8 cellular contexts compared by ENCODE assay signal in genomic region chr1:121080197-121080903, GRCh38.
A peak's percentile ranks its signal among the peaks of the same experiment; 100 is the strongest.
DNase-seq lines count a peak whose midpoint lies in the region; ATAC-seq and TF ChIP-seq lines count a peak whose summit lies in the region.
"Not testable (repeated sequence)": the region's sequence is repeated elsewhere in the genome, so short reads cannot be mapped to it uniquely, and the experiment has no call there.

No MANE protein-coding gene starts in this region.

- H2AFZ ChIP-seq in hepatocyte: not testable (repeated sequence)

- not testable (repeated sequence) for H3K4me1 ChIP-seq in ES-I3 (ENCODE audit: insufficient read depth, low read length); hepatocyte (ENCODE audit: insufficient read depth); naive thymus-derived CD4-positive, alpha-beta T cell (ENCODE audit: control insufficient read depth in 2 of 2, insufficient read depth in 2 of 2, low read length in 2 of 2)

- POLR2A ChIA-PET in activated naive CD8-positive, alpha-beta T cell treated with anti-CD3 and anti-CD28 coated beads, Interleukin-2, amount 10 ng/mL, durations not matched to agents 7 days and 5 days (lab: Charles Lee); naive thymus-derived CD4-positive, alpha-beta T cell (lab: Charles Lee): not testable (repeated sequence)

- not testable (repeated sequence) for H3K27me3 Mint-ChIP-seq in activated naive CD8-positive, alpha-beta T cell treated with anti-CD3 and anti-CD28 coated beads, Interleukin-2, amount 10 ng/mL, durations not matched to agents 7 days and 5 days
- peaks cover 0 to 15% (median 4%) of the 10 kb centered on the region in 5 donors for H3K27me3 Mint-ChIP-seq in naive thymus-derived CD4-positive, alpha-beta T cell

- H3K4me3 Mint-ChIP-seq in activated naive CD8-positive, alpha-beta T cell treated with anti-CD3 and anti-CD28 coated beads, Interleukin-2, amount 10 ng/mL, durations not matched to agents 7 days and 5 days: peak overlapping the region; percentile 50
- H3K4me3 Mint-ChIP-seq in naive thymus-derived CD4-positive, alpha-beta T cell: peak overlapping the region in 9 of 10 donors; percentile 27 to 73 (median 56)

- not testable (repeated sequence) for H3K27me3 ChIP-seq in hepatocyte; naive thymus-derived CD4-positive, alpha-beta T cell (ENCODE audit: control insufficient read depth in 2 of 2, insufficient read depth in 2 of 2, low read length in 2 of 2)

- not testable (repeated sequence) for H3K79me2 ChIP-seq in hepatocyte

- H3K36me3 ChIP-seq in ES-I3 (ENCODE audit: insufficient read depth, low read length); hepatocyte (replicated peaks; ENCODE audit: insufficient read depth, low read depth); naive thymus-derived CD4-positive, alpha-beta T cell (ENCODE audit: control insufficient read depth in 2 of 3, insufficient read depth in 3 of 3, low read length in 3 of 3): not testable (repeated sequence)

- TF ChIP-seq CTCF in hepatocyte (IDR thresholded peaks at IDR 0.05; ENCODE audit: poor library complexity): not testable (repeated sequence)

- not testable (repeated sequence) for H3K9me3 ChIP-seq in ES-I3 (ENCODE audit: control insufficient read depth, insufficient read depth, low read length); hepatocyte (ENCODE audit: low read depth); naive thymus-derived CD4-positive, alpha-beta T cell (ENCODE audit: control insufficient read depth in 2 of 3, low read length in 3 of 3)

- H3K27ac ChIP-seq in hepatocyte; naive thymus-derived CD4-positive, alpha-beta T cell (ENCODE audit: low read depth, low read length): not testable (repeated sequence)

- 31% methylated on average over 11 of the region's 11 CpGs for WGBS in hepatocyte (ENCODE audit: low lambda C conversion rate, missing lambda C conversion rate)

- H4K20me1 ChIP-seq in hepatocyte (ENCODE audit: insufficient read depth, poor library complexity, severe bottlenecking): not testable (repeated sequence)

- not testable (repeated sequence) for H3K9me3 Mint-ChIP-seq in activated naive CD8-positive, alpha-beta T cell treated with anti-CD3 and anti-CD28 coated beads, Interleukin-2, amount 10 ng/mL, durations not matched to agents 7 days and 5 days; naive thymus-derived CD4-positive, alpha-beta T cell

- CTCF ChIA-PET in naive thymus-derived CD4-positive, alpha-beta T cell (lab: Charles Lee): not testable (repeated sequence)

- DNase-seq in MV-4-11 (lab: John Stamatoyannopoulos, UW) (peak; percentile 97), UCSD-AML1 (lab: John Stamatoyannopoulos, UW; ENCODE audit: unreplicated experiment) (peak; percentile 17)
- peak; percentile 59 for DNase-seq in activated CD8-positive, alpha-beta memory T cell treated with anti-CD3 and anti-CD28 coated beads for 24 hours
- peak; percentile 29 for DNase-seq in activated naive CD8-positive, alpha-beta T cell treated with anti-CD3 and anti-CD28 coated beads, Interleukin-2, amount 10 ng/mL, durations not matched to agents 7 days and 5 days
- not testable (repeated sequence) for DNase-seq in hepatocyte (ENCODE audit: low spot score); naive thymus-derived CD4-positive, alpha-beta T cell
- DNase-seq in stimulated activated CD8-positive, alpha-beta memory T cell treated with anti-CD3 and anti-CD28 coated beads, Interleukin-7, amount 100 ng/mL, for 48 hours (ENCODE audit: extremely low read depth in 1 of 2, low read depth in 1 of 2): peak; percentile 3 to 22

- ATAC-seq in activated naive CD8-positive, alpha-beta T cell treated with anti-CD3 and anti-CD28 coated beads, Interleukin-2, amount 10 ng/mL, durations not matched to agents 7 days and 5 days (ENCODE audit: low read depth): peak; percentile 27
- ATAC-seq in naive thymus-derived CD4-positive, alpha-beta T cell: peak; percentile 32

- H3K9ac ChIP-seq in ES-I3 (ENCODE audit: low read depth, low read length): peak overlapping the region; percentile 15; the same call in 1 of the 2 replicates

- H3K36me3 Mint-ChIP-seq in activated naive CD8-positive, alpha-beta T cell treated with anti-CD3 and anti-CD28 coated beads, Interleukin-2, amount 10 ng/mL, durations not matched to agents 7 days and 5 days; naive thymus-derived CD4-positive, alpha-beta T cell: not testable (repeated sequence)

- not testable (repeated sequence) for H3K9me2 ChIP-seq in hepatocyte (replicated peaks; ENCODE audit: insufficient read depth)

- H3K4me1 Mint-ChIP-seq in activated naive CD8-positive, alpha-beta T cell treated with anti-CD3 and anti-CD28 coated beads, Interleukin-2, amount 10 ng/mL, durations not matched to agents 7 days and 5 days: peaks cover 20% of the 10 kb centered on the region
- H3K4me1 Mint-ChIP-seq in naive thymus-derived CD4-positive, alpha-beta T cell: peaks cover 0 to 21% (median 14%) of the 10 kb centered on the region in 7 donors

- peak overlapping the region; percentile 17 for H3K4me2 ChIP-seq in hepatocyte

- intact Hi-C loops in naive thymus-derived CD4-positive, alpha-beta T cell (cut with micrococcal nuclease): not testable (repeated sequence)

- peak overlapping the region; percentile 38 for H3K27ac Mint-ChIP-seq in activated naive CD8-positive, alpha-beta T cell treated with anti-CD3 and anti-CD28 coated beads, Interleukin-2, amount 10 ng/mL, durations not matched to agents 7 days and 5 days
- H3K27ac Mint-ChIP-seq in naive thymus-derived CD4-positive, alpha-beta T cell: peak overlapping the region in 1 of 9 donors; percentile 54

- H3K4me3 ChIP-seq in hepatocyte; naive thymus-derived CD4-positive, alpha-beta T cell (ENCODE audit: low read length): not testable (repeated sequence)
